ENCODE assay signal across 10 cellular contexts in the genomic region with DNA sequence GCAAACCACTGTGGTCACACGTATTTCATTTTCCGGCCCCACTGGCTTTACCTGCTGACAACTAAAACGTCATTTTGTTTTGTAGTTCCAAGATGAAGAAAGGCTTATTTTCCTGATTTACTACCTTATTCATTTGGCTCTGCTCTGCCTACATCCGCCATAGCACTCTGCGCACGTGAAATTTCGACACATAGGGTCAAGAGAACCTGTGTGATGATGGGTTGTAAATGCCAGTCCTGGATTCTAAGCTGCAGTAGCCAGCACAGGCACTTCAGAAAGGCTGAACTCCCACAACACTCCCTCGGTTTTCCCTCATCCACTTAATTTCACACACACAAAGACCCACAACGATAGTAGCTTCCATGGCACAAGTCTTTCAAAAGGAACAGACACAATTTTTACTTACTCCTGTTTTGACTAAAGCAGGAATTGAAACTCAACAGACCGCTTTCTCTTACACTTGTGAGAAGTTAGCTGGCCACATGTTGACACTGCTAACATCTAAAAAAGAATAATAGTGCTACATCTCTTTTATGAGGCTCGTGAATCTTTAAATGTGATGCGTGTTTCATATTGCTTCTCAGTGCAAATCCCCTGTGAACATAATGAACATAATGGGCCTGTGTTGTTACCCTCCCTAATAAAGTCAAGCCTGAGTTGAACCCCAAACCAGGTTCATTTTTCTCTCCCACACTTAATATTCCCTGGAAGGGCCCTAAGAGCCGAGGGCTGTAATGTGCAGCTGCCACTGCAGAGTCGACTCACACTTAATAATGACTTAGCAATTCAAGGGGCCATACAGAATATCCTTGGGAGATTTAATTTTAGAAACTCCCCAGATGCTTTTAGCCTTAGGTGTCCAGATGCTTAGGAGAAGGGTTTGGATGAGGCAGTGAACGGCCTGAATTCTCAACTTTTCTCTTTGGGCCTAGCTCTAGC. TPM values are rescaled to one million over a fixed set of nuclear protein-coding genes. Genes with fewer than 3 reads are reported as not detected.
A peak's percentile ranks its signal among the peaks of the same experiment; 100 is the strongest.
DNase-seq lines count a peak whose midpoint lies in the region; ATAC-seq, FAIRE-seq and TF ChIP-seq lines count a peak whose summit lies in the region.
"Had no signal": no experiment of that assay in that cellular context is flagged by ENCODE, and none has a peak within 500 bp of the region (broad histone marks: within the 10 kb centered on the region; RNA-seq: fewer than 3 reads in every experiment).

No MANE protein-coding gene starts in this region.

- 78% methylated on average over 15 of the region's 15 CpGs for WGBS in HepG2 (ENCODE audit: low lambda C conversion rate)
- 63% methylated on average over 15 of the region's 15 CpGs for WGBS in right lobe of liver (ENCODE audit: insufficient coverage, low coverage, low lambda C conversion rate, missing lambda C conversion rate)

- peaks cover 46% of the 10 kb centered on the region for H3K4me1 ChIP-seq in HepG2 (ENCODE audit: insufficient read depth, low read length)
- no peaks in the 10 kb centered on the region for H3K4me1 ChIP-seq in right lobe of liver
- H3K4me1 ChIP-seq in PC-9 (replicated peaks; ENCODE audit: insufficient read depth): peaks cover 48% of the 10 kb centered on the region
- H3K4me1 ChIP-seq in upper lobe of right lung: peaks cover 33% of the 10 kb centered on the region
- peaks cover 14% of the 10 kb centered on the region; the same call in 1 of the 2 replicates for H3K4me1 ChIP-seq in Caco-2

- no peak overlapping the region for H3K4me3 ChIP-seq in HepG2 (replicated peaks in 1 of 3; ENCODE audit: insufficient read depth in 1 of 3, low read depth in 2 of 3, low read length in 3 of 3)
- H3K4me3 ChIP-seq in right lobe of liver: no peak overlapping the region
- peak overlapping the region; percentile 17; the same call in 1 of the 2 replicates for H3K4me3 ChIP-seq in PC-9
- no peak overlapping the region for H3K4me3 ChIP-seq in foreskin fibroblast (ENCODE audit: low read depth in 1 of 2, low read length in 2 of 2)
- no peak overlapping the region for H3K4me3 ChIP-seq in upper lobe of right lung
- H3K4me3 ChIP-seq in Caco-2 (ENCODE audit: low read depth, low read length): no peak overlapping the region

- H3F3A ChIP-seq in PC-9 (ENCODE audit: insufficient read depth, low read depth): peaks cover 50% of the 10 kb centered on the region

- no peaks in the 10 kb centered on the region for H3K9me2 ChIP-seq in PC-9 (ENCODE audit: insufficient read depth)

- in situ Hi-C loops in HepG2 (cut with HindIII; ENCODE audit: extremely low pct_ligation_motif_present, low pct_unique_long_range_greater_than_20kb): no loop called here

- POLR2A ChIA-PET in HepG2 (lab: Yijun Ruan, JAX): interaction anchor here (1.3 to 1.6 kb wide), 2 partner anchors 161 to 305 kb away, joined by 3 to 5 read pairs; no protein-coding TSS in a partner anchor
- POLR2A ChIA-PET in PC-9 (lab: Charles Lee; ENCODE audit: unreplicated experiment): interaction anchor here (0.7 kb wide), 1 partner anchor 162 kb away, joined by 3 read pairs; no protein-coding TSS in a partner anchor
- POLR2A ChIA-PET in Caco-2 (lab: Charles Lee): no interaction called here

- no peaks in the 10 kb centered on the region for H3K27me3 Mint-ChIP-seq in Caco-2 (ENCODE audit: insufficient read depth, unreplicated experiment)

- BruUV-seq in HepG2 (replicated peaks; lab: Mats Ljungman, UMichigan): no TSS peak
- no TSS peak for BruUV-seq in PC-9 (replicated peaks; lab: Mats Ljungman, UMichigan)
- BruUV-seq in Caco-2 (replicated peaks; lab: Mats Ljungman, UMichigan): no TSS peak

- FAIRE-seq in HepG2 (lab: Jason Lieb, UNC): no peak
- no peak for FAIRE-seq in D721Med (lab: Jason Lieb, UNC)
- FAIRE-seq: small intestine had no signal

- H3K9me3 ChIP-seq in HepG2 (ENCODE audit: low read length) (no peaks in the 10 kb centered on the region), right lobe of liver (no peaks in the 10 kb centered on the region), PC-9 (ENCODE audit: insufficient read depth, low read depth) (no peaks in the 10 kb centered on the region; the same call in 1 of the 2 replicates), upper lobe of right lung (no peaks in the 10 kb centered on the region), Caco-2 (no peaks in the 10 kb centered on the region)

- no peaks in the 10 kb centered on the region for H3K9me3 Mint-ChIP-seq in Caco-2 (ENCODE audit: unreplicated experiment)

- ATAC-seq in HepG2: 0 out of 3 replicates have a peak, but pooled peaks have one; percentile 6
- ATAC-seq in right lobe of liver: no peak
- no peak for ATAC-seq in upper lobe of right lung

- TF ChIP-seq RAD21 in HepG2 (CRISPR knock-in tag; IDR thresholded peaks at IDR 0.05): no peak

- TF ChIP-seq POLR2A in HepG2 (IDR thresholded peaks at IDR 0.05; ENCODE audit: insufficient read depth in 1 of 2, low read depth in 2 of 2, low read length in 2 of 2) (no peak), right lobe of liver (IDR thresholded peaks at IDR 0.05) (no peak)

- H3K4me3 Mint-ChIP-seq in Caco-2 (ENCODE audit: unreplicated experiment): no peak overlapping the region

- H3K36me3 ChIP-seq in HepG2 (replicated peaks in 1 of 2; ENCODE audit: control insufficient read depth in 1 of 2, insufficient read depth in 2 of 2, low read length in 2 of 2): no peaks in the 10 kb centered on the region
- H3K36me3 ChIP-seq in right lobe of liver: no peaks in the 10 kb centered on the region
- H3K36me3 ChIP-seq in PC-9 (ENCODE audit: low read depth): peaks cover 12% of the 10 kb centered on the region
- no peaks in the 10 kb centered on the region for H3K36me3 ChIP-seq in upper lobe of right lung
- no peaks in the 10 kb centered on the region for H3K36me3 ChIP-seq in Caco-2 (ENCODE audit: control insufficient read depth, insufficient read depth, low read length)

- no peak for TF ChIP-seq EP300 in HepG2 (IDR thresholded peaks at IDR 0.05; ENCODE audit: low read depth in 2 of 2, low read length in 2 of 2)
- no peak for TF ChIP-seq EP300 in HepG2 (CRISPR knock-in tag; IDR thresholded peaks at IDR 0.05; ENCODE audit: borderline replicate concordance)

- H3K9ac ChIP-seq in HepG2 (ENCODE audit: insufficient read depth, low read depth, low read length): 0 out of 2 replicates have a peak overlapping the region, but pooled peaks have one; percentile 33

- H2AFZ ChIP-seq in HepG2 (ENCODE audit: low read length) (no peak overlapping the region), PC-9 (no peak overlapping the region)

- no peak for TF ChIP-seq CTCF in HepG2 (CRISPR knock-in tag; IDR thresholded peaks at IDR 0.05)
- TF ChIP-seq CTCF in right lobe of liver (IDR thresholded peaks at IDR 0.05): no peak
- no peak for TF ChIP-seq CTCF in PC-9 (conservative IDR thresholded peaks at IDR 0.05)
- no peak for TF ChIP-seq CTCF in foreskin fibroblast (IDR thresholded peaks at IDR 0.05; ENCODE audit: low read depth, low read length)
- TF ChIP-seq CTCF in upper lobe of right lung (IDR thresholded peaks at IDR 0.05): no peak
- no peak for TF ChIP-seq CTCF in Caco-2 (IDR thresholded peaks at IDR 0.05; ENCODE audit: insufficient read depth in 1 of 2, low read depth in 1 of 2, low read length in 1 of 2, severe bottlenecking in 1 of 2, unreplicated experiment in 1 of 2)
- TF ChIP-seq CTCF in D721Med (IDR thresholded peaks at IDR 0.05; ENCODE audit: insufficient read depth, missing control alignments): no peak

- CTCF ChIA-PET in HepG2 (lab: Yijun Ruan, JAX; ENCODE audit: low intra/inter-chr PET ratio, low total read pairs) (interaction anchor here (1.3 kb wide), 2 partner anchors 160 to 790 kb away, joined by 3 to 7 read pairs; no protein-coding TSS in a partner anchor), PC-9 (lab: Charles Lee) (interaction anchor here (0.5 to 1.3 kb wide), 3 partner anchors 88 to 461 kb away, joined by 4 to 6 read pairs (median 6); no protein-coding TSS in a partner anchor), Caco-2 (lab: Charles Lee) (interaction anchor here (0.6 to 1.5 kb wide), 2 partner anchors 351 to 790 kb away, joined by 3 read pairs; no protein-coding TSS in a partner anchor)

- peaks cover 16% of the 10 kb centered on the region for H3K4me1 Mint-ChIP-seq in Caco-2 (ENCODE audit: low read depth, unreplicated experiment)

- intact Hi-C loops in HepG2 (cut with micrococcal nuclease; ENCODE audit: unreplicated experiment): loop anchor here (1.0 to 10.0 kb wide), 4 partner anchors 158 to 890 kb away; no protein-coding TSS in a partner anchor
- intact Hi-C loops in right lobe of liver (cut with DNase I): no loop called here
- intact Hi-C loops in PC-9 (cut with micrococcal nuclease; ENCODE audit: unreplicated experiment): loop anchor here (1.0 to 2.0 kb wide), 5 partner anchors 88 to 789 kb away; no protein-coding TSS in a partner anchor
- intact Hi-C loops in upper lobe of right lung (cut with DNase I): no loop called here
- intact Hi-C loops in Caco-2 (cut with micrococcal nuclease; ENCODE audit: unreplicated experiment): loop anchor here (5.0 kb wide), 2 partner anchors 87 to 352 kb away; no protein-coding TSS in a partner anchor

- H3K4me2 ChIP-seq in HepG2 (ENCODE audit: low read depth, low read length) (peak overlapping the region; percentile 75; the same call in 1 of the 2 replicates), PC-9 (peak overlapping the region; percentile 95)

- H3K27me3 ChIP-seq in HepG2 (ENCODE audit: control insufficient read depth in 1 of 2, insufficient read depth in 2 of 2, low read length in 2 of 2) (no peaks in the 10 kb centered on the region), right lobe of liver (no peaks in the 10 kb centered on the region), PC-9 (ENCODE audit: insufficient read depth, low read depth) (no peaks in the 10 kb centered on the region), upper lobe of right lung (no peaks in the 10 kb centered on the region), Caco-2 (replicated peaks; ENCODE audit: control insufficient read depth, insufficient read depth, low read length) (no peaks in the 10 kb centered on the region)

- H3K27ac ChIP-seq in HepG2 (ENCODE audit: extremely low read length, insufficient read depth, low read length) (no peak overlapping the region), right lobe of liver (no peak overlapping the region), PC-9 (peak overlapping the region; percentile 99), upper lobe of right lung (peak overlapping the region; percentile 49)

- H3K79me2 ChIP-seq in HepG2 (ENCODE audit: insufficient read depth, low read length) (no peaks in the 10 kb centered on the region), PC-9 (ENCODE audit: low read depth) (peaks cover 47% of the 10 kb centered on the region)

- no peak for DNase-seq in HepG2 (ENCODE audit: low spot score)
- no peak for DNase-seq in right lobe of liver
- DNase-seq in PC-9: peak in 1 of 2 experiments; percentile 46
- peak; percentile 31 to 39 for DNase-seq in foreskin fibroblast
- no peak for DNase-seq in upper lobe of right lung
- no peak for DNase-seq in SK-N-DZ (ENCODE audit: low spot score)
- no peak for DNase-seq in Caco-2
- DNase-seq in D721Med (ENCODE audit: insufficient read length, low spot score): no peak
- DNase-seq: SW 1271 had no signal

- H4K20me1 ChIP-seq in HepG2 (ENCODE audit: insufficient read depth, low read length) (no peaks in the 10 kb centered on the region), PC-9 (ENCODE audit: insufficient read depth) (no peaks in the 10 kb centered on the region)

- no peaks in the 10 kb centered on the region for H3K36me3 Mint-ChIP-seq in Caco-2 (ENCODE audit: insufficient read depth, unreplicated experiment)

- H3K27ac Mint-ChIP-seq in Caco-2 (ENCODE audit: unreplicated experiment): no peak overlapping the region

RNA-seq across cellular contexts. Expression of gene RUNX1, which starts 1.5 kb away (rescaled TPM):
- total RNA-seq in HepG2 (2016; rRNA removed; fragmentation: Illumina TruSeq; extraction: Trizol) (4.4 and 5.4 TPM in 2 replicates), right lobe of liver (10 to 100 TPM in 1 of 6 experiments, 1 to 10 TPM in 5; 2.9 to 18.3 (median 4.3) TPM), PC-9 (2021) (58.5 and 61.6 TPM in 2 replicates), upper lobe of right lung (86.9 TPM), Caco-2 (2022) (11.7 and 12.1 TPM in 2 replicates)
- total RNA-seq in HepG2 (2016; cell fraction: cytosol; rRNA removed; fragmentation: Illumina TruSeq; extraction: Trizol; ENCODE audit: low read depth): 2.4 and 2.8 TPM in 2 replicates
- total RNA-seq in HepG2 (2016; cell fraction: insoluble cytoplasmic fraction; rRNA removed; fragmentation: Illumina TruSeq; extraction: Trizol): 4.1 and 5.5 TPM in 2 replicates
- total RNA-seq in HepG2 (2016; cell fraction: membrane; rRNA removed; fragmentation: Illumina TruSeq; extraction: Trizol): 5.1 and 5.5 TPM in 2 replicates
- 16.6 and 18.1 TPM in 2 replicates for total RNA-seq in HepG2 (2016; cell fraction: nucleus; rRNA removed; fragmentation: Illumina TruSeq; extraction: Trizol)
- polyA plus RNA-seq in HepG2 (2011; rRNA removed): 5.8 and 6.4 TPM in 2 replicates
- polyA plus RNA-seq in HepG2 (2011; cell fraction: cytosol; rRNA removed): 3.0 and 3.1 TPM in 2 replicates
- polyA plus RNA-seq in HepG2 (2011; cell fraction: nucleus; rRNA removed): 18.7 and 27.2 TPM in 2 replicates
- polyA plus RNA-seq in HepG2 (2012): 6.5 and 6.7 TPM in 2 replicates
- polyA plus RNA-seq in HepG2 (2016; cell fraction: cytosol; fragmentation: Illumina TruSeq; extraction: Trizol; ENCODE audit: low read depth): 2.4 and 2.8 TPM in 2 replicates
- polyA plus RNA-seq in HepG2 (2016; cell fraction: insoluble cytoplasmic fraction; fragmentation: Illumina TruSeq; extraction: Trizol; ENCODE audit: low read depth): 7.5 and 8.8 TPM in 2 replicates
- polyA plus RNA-seq in HepG2 (2016; cell fraction: membrane; fragmentation: Illumina TruSeq; extraction: Trizol; ENCODE audit: low read depth): 5.2 and 5.9 TPM in 2 replicates
- 13.0 and 13.3 TPM in 2 replicates for polyA plus RNA-seq in HepG2 (2016; cell fraction: nucleus; fragmentation: Illumina TruSeq; extraction: Trizol; ENCODE audit: insufficient read depth, low read depth)
- polyA minus RNA-seq in HepG2 (2011; rRNA and poly(A)+ RNA removed; ENCODE audit: low replicate concordance): 10.3 and 32.7 TPM in 2 replicates
- 3.1 and 6.2 TPM in 2 replicates for polyA minus RNA-seq in HepG2 (2011; cell fraction: cytosol; rRNA and poly(A)+ RNA removed)
- 103 and 105 TPM in 2 replicates for polyA minus RNA-seq in HepG2 (2011; cell fraction: nucleus; rRNA and poly(A)+ RNA removed)
- not detected in 2 replicates for polyA plus RNA-seq in SK-N-DZ (2014; cell fraction: cytosol; rRNA removed)
- polyA plus RNA-seq in SK-N-DZ (2014; cell fraction: nucleus; rRNA removed): not detected in 2 replicates

Comparison
In these comparisons a context has a peak if more than half of its experiments do, and no peak if none do; other contexts are left out.
1. intact Hi-C loops: an anchor here in HepG2 (1.0 to 10.0 kb wide), PC-9 (1.0 to 2.0 kb wide) and Caco-2 (5.0 kb wide); none called in right lobe of liver and upper lobe of right lung.
2. DNase-seq: peak in foreskin fibroblast (2 of 2); none in HepG2 (single experiment), right lobe of liver (0 of 3), upper lobe of right lung (single experiment), SK-N-DZ (single experiment), Caco-2 (0 of 2) and D721Med (single experiment).
3. H3K27ac ChIP-seq: peak in PC-9 (single experiment) and upper lobe of right lung (single experiment); none in HepG2 (single experiment) and right lobe of liver (0 of 3).